19 cellular contexts compared by ENCODE assay signal in the genomic region with DNA sequence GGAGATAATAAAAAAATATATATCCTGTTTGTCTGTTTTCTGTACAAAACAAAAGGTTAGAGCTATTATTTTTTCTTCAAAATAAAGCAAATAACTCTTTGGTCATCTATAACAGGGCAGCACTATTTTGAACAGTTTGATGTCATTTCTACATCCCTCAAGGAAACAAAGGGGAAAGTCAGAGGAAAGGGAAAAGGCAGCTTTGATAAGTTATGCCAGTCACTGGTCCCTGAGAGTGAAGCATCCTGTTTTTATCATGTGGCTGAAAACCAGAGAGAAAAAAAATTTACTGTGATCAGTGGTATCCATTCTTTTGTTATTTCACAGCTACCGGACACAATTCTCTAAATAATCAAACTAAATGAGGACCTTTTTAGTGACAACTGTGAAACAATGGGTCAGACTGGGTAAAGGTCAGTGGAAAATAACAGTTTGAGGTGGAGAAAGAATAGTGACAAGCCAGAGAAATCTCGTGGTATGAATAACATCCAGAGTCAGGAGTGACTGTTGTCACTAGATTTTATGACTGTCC.
DNase-seq lines count a peak whose midpoint lies in the region; ATAC-seq and TF ChIP-seq lines count a peak whose summit lies in the region.
"Had no signal": no experiment of that assay in that cellular context is flagged by ENCODE, and none has a peak within 500 bp of the region (broad histone marks: within the 10 kb centered on the region; RNA-seq: fewer than 3 reads in every experiment).

No MANE protein-coding gene starts in this region.

- H3K9me2 ChIP-seq in PC-9 (ENCODE audit: insufficient read depth), result no peaks in the 10 kb centered on the region

- no peaks in the 10 kb centered on the region for H3K27me3 ChIP-seq in Caco-2 (replicated peaks; ENCODE audit: control insufficient read depth, insufficient read depth, low read length)
- no peaks in the 10 kb centered on the region for H3K27me3 ChIP-seq in PC-9 (ENCODE audit: insufficient read depth, low read depth)
- no peaks in the 10 kb centered on the region for H3K27me3 ChIP-seq in right lobe of liver
- no peaks in the 10 kb centered on the region for H3K27me3 ChIP-seq in psoas muscle (ENCODE audit: insufficient read depth in 3 of 3, low read length in 2 of 3)

- TF ChIP-seq CTCF in Caco-2 (IDR thresholded peaks at IDR 0.05; ENCODE audit: insufficient read depth in 1 of 2, low read depth in 1 of 2, low read length in 1 of 2, severe bottlenecking in 1 of 2, unreplicated experiment in 1 of 2), result no peak
- TF ChIP-seq CTCF in PC-9 (conservative IDR thresholded peaks at IDR 0.05), result no peak
- TF ChIP-seq CTCF in right lobe of liver (IDR thresholded peaks at IDR 0.05), result no peak
- no peak for TF ChIP-seq CTCF in psoas muscle (IDR thresholded peaks at IDR 0.05)

- DNase-seq in Caco-2 (no peak), PC-9 (no peak), right lobe of liver (no peak), psoas muscle (no peak)
- no peak for DNase-seq in activated CD4-positive, alpha-beta T cell treated with anti-CD3 and anti-CD28 coated beads, Interleukin-2, amount 50 U/mL, for 4 hours
- DNase-seq: ACHN, AML-193, COR-L47, DMS153, HFFc6, NCI-H1048, NCI-H1436 treated with DMSO at 0.1 percent for 48 hours, NCI-H2107, NCI-H2227 treated with DMSO at 0.1 percent for 48 hours, NCI-H524 had no signal

- peaks cover 29% of the 10 kb centered on the region for H3K4me1 Mint-ChIP-seq in Caco-2 (ENCODE audit: low read depth, unreplicated experiment)

- CTCF ChIA-PET in Caco-2 (lab: Charles Lee), result no interaction called here
- CTCF ChIA-PET in PC-9 (lab: Charles Lee), result no interaction called here

- H3K4me3 ChIP-seq in Caco-2 (ENCODE audit: low read depth, low read length) (no peak overlapping the region), PC-9 (no peak overlapping the region), right lobe of liver (no peak overlapping the region), psoas muscle (no peak overlapping the region)

- BruUV-seq in Caco-2 (replicated peaks; lab: Mats Ljungman, UMichigan), result no TSS peak
- no TSS peak for BruUV-seq in PC-9 (replicated peaks; lab: Mats Ljungman, UMichigan)

- no peaks in the 10 kb centered on the region for H3K79me2 ChIP-seq in PC-9 (ENCODE audit: low read depth)

- WGBS in right lobe of liver (ENCODE audit: insufficient coverage, low coverage, low lambda C conversion rate, missing lambda C conversion rate), result 37% methylated on average over 2 of the region's 2 CpGs
- 54 to 60% (median 56%) methylated on average over 2 of the region's 2 CpGs for WGBS in psoas muscle, 3 donors

- H3K4me3 Mint-ChIP-seq in Caco-2 (ENCODE audit: unreplicated experiment), result peak overlapping the region; percentile 35
- H3K4me3 Mint-ChIP-seq: CD14-positive monocyte, HFFc6 had no signal

- H3K27me3 Mint-ChIP-seq in Caco-2 (ENCODE audit: insufficient read depth, unreplicated experiment), result no peaks in the 10 kb centered on the region

- ATAC-seq in right lobe of liver (peak; percentile 51 to 88 (median 68)), psoas muscle (no peak), HG02970 (IDR thresholded peaks at IDR 0.05; ENCODE audit: low FRiP score, unreplicated experiment) (no peak), GM19023 (IDR thresholded peaks at IDR 0.05; ENCODE audit: unreplicated experiment) (no peak)
- ATAC-seq: Panc1 had no signal

- no peaks in the 10 kb centered on the region for H3K36me3 ChIP-seq in Caco-2 (ENCODE audit: control insufficient read depth, insufficient read depth, low read length)
- H3K36me3 ChIP-seq in PC-9 (ENCODE audit: low read depth), result no peaks in the 10 kb centered on the region
- no peaks in the 10 kb centered on the region for H3K36me3 ChIP-seq in right lobe of liver
- no peaks in the 10 kb centered on the region for H3K36me3 ChIP-seq in psoas muscle (ENCODE audit: insufficient read depth in 1 of 2, low read depth in 1 of 2)

- H3K4me1 ChIP-seq in Caco-2 (peaks cover 35% of the 10 kb centered on the region), PC-9 (replicated peaks; ENCODE audit: insufficient read depth) (no peaks in the 10 kb centered on the region), right lobe of liver (no peaks in the 10 kb centered on the region), psoas muscle (no peaks in the 10 kb centered on the region)

- H3K27ac Mint-ChIP-seq in Caco-2 (ENCODE audit: unreplicated experiment), result peak overlapping the region; percentile 48
- H3K27ac Mint-ChIP-seq: CD14-positive monocyte, HFFc6 had no signal

- intact Hi-C loops in Caco-2 (cut with micrococcal nuclease; ENCODE audit: unreplicated experiment), result no loop called here
- intact Hi-C loops in PC-9 (cut with micrococcal nuclease; ENCODE audit: unreplicated experiment), result no loop called here
- intact Hi-C loops in right lobe of liver (cut with DNase I), result no loop called here
- intact Hi-C loops in psoas muscle (cut with DNase I), result no loop called here

- H3K9me3 Mint-ChIP-seq in Caco-2 (ENCODE audit: unreplicated experiment), result no peaks in the 10 kb centered on the region
- H3K9me3 Mint-ChIP-seq: CD14-positive monocyte, HFFc6 had no signal

- H3K27ac ChIP-seq in PC-9 (no peak overlapping the region), right lobe of liver (no peak overlapping the region), psoas muscle (peak overlapping the region; percentile 6)

- H4K20me1 ChIP-seq in PC-9 (ENCODE audit: insufficient read depth), result no peaks in the 10 kb centered on the region

- H3F3A ChIP-seq in PC-9 (ENCODE audit: insufficient read depth, low read depth), result no peaks in the 10 kb centered on the region

- H2AFZ ChIP-seq in PC-9, result peak overlapping the region; percentile 68; the same call in 1 of the 2 replicates

- no peak for TF ChIP-seq POLR2A in right lobe of liver (IDR thresholded peaks at IDR 0.05)

- no peak overlapping the region for H3K4me2 ChIP-seq in PC-9

- peaks cover 5% of the 10 kb centered on the region for H3K36me3 Mint-ChIP-seq in Caco-2 (ENCODE audit: insufficient read depth, unreplicated experiment)
- H3K36me3 Mint-ChIP-seq: CD14-positive monocyte had no signal

- no peaks in the 10 kb centered on the region for H3K9me3 ChIP-seq in Caco-2
- no peaks in the 10 kb centered on the region for H3K9me3 ChIP-seq in PC-9 (ENCODE audit: insufficient read depth, low read depth)
- H3K9me3 ChIP-seq in right lobe of liver, result no peaks in the 10 kb centered on the region
- no peaks in the 10 kb centered on the region for H3K9me3 ChIP-seq in psoas muscle

- POLR2A ChIA-PET in Caco-2 (lab: Charles Lee) (no interaction called here), PC-9 (lab: Charles Lee; ENCODE audit: unreplicated experiment) (no interaction called here)

Comparison
In these comparisons a context has a peak if more than half of its experiments do, and no peak if none do; other contexts are left out.
1. ATAC-seq: peak in right lobe of liver (4 of 4); none in psoas muscle (0 of 4), HG02970 (single experiment) and GM19023 (single experiment).